ENCODE assay signal across 25 cellular contexts in the genomic region with DNA sequence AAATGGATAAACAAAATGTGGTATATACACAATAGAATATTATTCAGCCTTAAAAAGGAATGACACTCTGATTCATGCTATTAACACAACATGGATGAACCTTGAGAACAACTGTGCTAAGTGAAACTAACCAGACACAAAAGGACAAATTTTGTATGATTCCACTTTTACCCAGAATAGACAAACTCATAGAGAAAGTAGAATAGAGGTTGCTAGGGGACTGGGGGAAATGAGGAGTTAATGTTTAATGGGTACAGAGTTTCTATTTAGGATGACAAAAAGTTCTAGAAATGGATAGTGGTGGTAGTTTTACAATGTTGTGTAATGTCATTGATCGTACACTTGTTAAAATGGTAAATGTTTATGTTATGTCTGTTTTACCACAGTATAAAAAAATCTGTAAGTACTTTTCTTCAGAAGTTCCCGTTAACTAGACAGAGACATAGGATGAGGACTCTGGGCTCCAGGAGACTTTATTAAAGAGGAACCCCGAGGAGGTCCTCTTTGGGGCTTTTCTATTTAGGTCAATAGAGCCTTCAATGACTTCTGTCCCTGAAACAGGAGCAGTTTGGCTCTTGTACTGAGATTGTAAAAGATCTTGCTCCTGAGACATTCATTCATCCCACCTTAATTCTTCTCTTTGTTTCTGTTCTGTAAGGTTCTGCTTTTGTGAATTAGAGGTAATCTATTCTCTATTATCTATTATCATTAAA. TPM values are rescaled to one million over a fixed set of nuclear protein-coding genes. Genes with fewer than 3 reads are reported as not detected.
DNase-seq lines count a peak whose midpoint lies in the region; ATAC-seq and TF ChIP-seq lines count a peak whose summit lies in the region.
"Had no signal": no experiment of that assay in that cellular context is flagged by ENCODE, and none has a peak within 500 bp of the region (broad histone marks: within the 10 kb centered on the region; RNA-seq: fewer than 3 reads in every experiment).

No MANE protein-coding gene starts in this region.

- POLR2A ChIA-PET in activated CD4-positive, alpha-beta T cell treated with anti-CD3 and anti-CD28 coated beads, Interleukin-2, amount 10 ng/mL, durations not matched to agents 7 days and 5 days (lab: Charles Lee), result no interaction called here

- H3K27me3 ChIP-seq in psoas muscle (ENCODE audit: insufficient read depth in 3 of 3, low read length in 2 of 3), result no peaks in the 10 kb centered on the region
- H3K27me3 ChIP-seq: adrenal gland, BLaER1, cardiac muscle cell, gastrocnemius medialis had no signal

- no peak overlapping the region for H3K27ac ChIP-seq in psoas muscle
- H3K27ac ChIP-seq: adrenal gland, BLaER1, cardiac muscle cell, gastrocnemius medialis had no signal

- no peaks in the 10 kb centered on the region for H3K9me3 ChIP-seq in psoas muscle
- H3K9me3 ChIP-seq: adrenal gland, BLaER1, gastrocnemius medialis had no signal

- intact Hi-C loops in psoas muscle (cut with DNase I) (no loop called here), CD14-positive monocyte (cut with micrococcal nuclease) (no loop called here)

- WGBS in psoas muscle, 3 donors, result 88 to 92% (median 90%) methylated on average over 3 of the region's 3 CpGs

- CTCF ChIA-PET in activated CD4-positive, alpha-beta T cell treated with anti-CD3 and anti-CD28 coated beads, Interleukin-2, amount 10 ng/mL, durations not matched to agents 7 days and 5 days (lab: Charles Lee), result interaction anchor here (0.6 kb wide), 1 partner anchor 419 kb away, joined by 4 read pairs; no protein-coding TSS in a partner anchor

- no peaks in the 10 kb centered on the region for H3K9me3 Mint-ChIP-seq in stimulated activated memory B cell treated with anti-CD40 and anti-IgM and Interleukin-4, amounts not matched to agents 10 μg/mL and 1 μg/mL and 100 μg/mL, for 72 hours
- no peaks in the 10 kb centered on the region for H3K9me3 Mint-ChIP-seq in activated CD4-positive, alpha-beta T cell treated with anti-CD3 and anti-CD28 coated beads, Interleukin-2, amount 10 ng/mL, durations not matched to agents 7 days and 5 days
- H3K9me3 Mint-ChIP-seq in CD14-positive monocyte, result no peaks in the 10 kb centered on the region
- H3K9me3 Mint-ChIP-seq: activated B cell treated with CpG ODN at 0.5 μM for 24 hours; activated T-helper 17 cell treated with anti-CD3 and anti-CD28 coated beads, Interleukin-2, amount 50 U/mL, for 72 hours; IgD-negative memory B cell; neural crest cell; type B pancreatic cell had no signal

- ATAC-seq in GM19395 (IDR thresholded peaks at IDR 0.05; ENCODE audit: unreplicated experiment) (peak; percentile 77), HG02642 (IDR thresholded peaks at IDR 0.05; ENCODE audit: poor library complexity, unreplicated experiment) (peak; percentile 58), HG03175 (IDR thresholded peaks at IDR 0.05; ENCODE audit: unreplicated experiment) (peak; percentile 93), psoas muscle (no peak)
- ATAC-seq in stimulated activated memory B cell treated with anti-CD40 and anti-IgM and Interleukin-4, amounts not matched to agents 10 μg/mL and 1 μg/mL and 100 μg/mL, for 72 hours, result peak; percentile 8
- ATAC-seq: activated T-helper 17 cell treated with anti-CD3 and anti-CD28 coated beads, Interleukin-2, amount 50 U/mL, for 72 hours; gastrocnemius medialis; left cardiac atrium had no signal

- peak overlapping the region; percentile 26 for H3K27ac Mint-ChIP-seq in stimulated activated memory B cell treated with anti-CD40 and anti-IgM and Interleukin-4, amounts not matched to agents 10 μg/mL and 1 μg/mL and 100 μg/mL, for 72 hours
- H3K27ac Mint-ChIP-seq in activated CD4-positive, alpha-beta T cell treated with anti-CD3 and anti-CD28 coated beads, Interleukin-2, amount 10 ng/mL, durations not matched to agents 7 days and 5 days, result no peak overlapping the region
- peak overlapping the region in 1 of 7 donors; percentile 3 for H3K27ac Mint-ChIP-seq in CD14-positive monocyte
- H3K27ac Mint-ChIP-seq: activated B cell treated with CpG ODN at 0.5 μM for 24 hours; activated T-helper 17 cell treated with anti-CD3 and anti-CD28 coated beads, Interleukin-2, amount 50 U/mL, for 72 hours; IgD-negative memory B cell; type B pancreatic cell had no signal

- DNase-seq in activated CD4-positive, alpha-beta T cell treated with anti-CD3 and anti-CD28 coated beads, Interleukin-2, amount 10 ng/mL, durations not matched to agents 7 days and 5 days, result no peak
- DNase-seq in psoas muscle (no peak), CD14-positive monocyte (ENCODE audit: low spot score) (no peak), HPDE6-E6E7 (ENCODE audit: extremely low spot score) (no peak)
- DNase-seq: activated B cell treated with CpG ODN at 0.5 μM for 24 hours; activated CD8-positive, alpha-beta memory T cell treated with anti-CD3 and anti-CD28 coated beads for 24 hours; adrenal gland; erythroblast; gastrocnemius medialis; left cardiac atrium; NCI-H1930; retina; SHP77 treated with DMSO at 0.1 percent for 48 hours; stimulated activated naive CD4-positive, alpha-beta T cell had no signal

- H3K27me3 Mint-ChIP-seq in stimulated activated memory B cell treated with anti-CD40 and anti-IgM and Interleukin-4, amounts not matched to agents 10 μg/mL and 1 μg/mL and 100 μg/mL, for 72 hours, result no peaks in the 10 kb centered on the region
- H3K27me3 Mint-ChIP-seq in activated CD4-positive, alpha-beta T cell treated with anti-CD3 and anti-CD28 coated beads, Interleukin-2, amount 10 ng/mL, durations not matched to agents 7 days and 5 days, result no peaks in the 10 kb centered on the region
- no peaks in the 10 kb centered on the region for H3K27me3 Mint-ChIP-seq in CD14-positive monocyte (ENCODE audit: low read depth in 3 of 3)
- H3K27me3 Mint-ChIP-seq: activated B cell treated with CpG ODN at 0.5 μM for 24 hours; activated T-helper 17 cell treated with anti-CD3 and anti-CD28 coated beads, Interleukin-2, amount 50 U/mL, for 72 hours; IgD-negative memory B cell; type B pancreatic cell had no signal

- peaks cover 0 to 27% of the 10 kb centered on the region in 2 donors for H3K36me3 ChIP-seq in psoas muscle (ENCODE audit: insufficient read depth in 1 of 2, low read depth in 1 of 2)

- no peaks in the 10 kb centered on the region for H3K4me1 ChIP-seq in psoas muscle
- H3K4me1 ChIP-seq: adrenal gland, BLaER1, gastrocnemius medialis had no signal

- no peak overlapping the region for H3K4me3 ChIP-seq in psoas muscle
- H3K4me3 ChIP-seq: adrenal gland, BLaER1, cardiac muscle cell, gastrocnemius medialis had no signal

- H3K4me3 Mint-ChIP-seq in stimulated activated memory B cell treated with anti-CD40 and anti-IgM and Interleukin-4, amounts not matched to agents 10 μg/mL and 1 μg/mL and 100 μg/mL, for 72 hours, result no peak overlapping the region
- no peak overlapping the region for H3K4me3 Mint-ChIP-seq in activated CD4-positive, alpha-beta T cell treated with anti-CD3 and anti-CD28 coated beads, Interleukin-2, amount 10 ng/mL, durations not matched to agents 7 days and 5 days
- H3K4me3 Mint-ChIP-seq in CD14-positive monocyte, result no peak overlapping the region
- H3K4me3 Mint-ChIP-seq: activated B cell treated with CpG ODN at 0.5 μM for 24 hours; activated T-helper 17 cell treated with anti-CD3 and anti-CD28 coated beads, Interleukin-2, amount 50 U/mL, for 72 hours; IgD-negative memory B cell; neural crest cell; type B pancreatic cell had no signal

- no peak for TF ChIP-seq CTCF in psoas muscle (IDR thresholded peaks at IDR 0.05)
- TF ChIP-seq CTCF in CD14-positive monocyte (IDR thresholded peaks at IDR 0.05), result no peak

- H3K36me3 Mint-ChIP-seq in stimulated activated memory B cell treated with anti-CD40 and anti-IgM and Interleukin-4, amounts not matched to agents 10 μg/mL and 1 μg/mL and 100 μg/mL, for 72 hours, result peaks cover 46% of the 10 kb centered on the region
- H3K36me3 Mint-ChIP-seq in activated CD4-positive, alpha-beta T cell treated with anti-CD3 and anti-CD28 coated beads, Interleukin-2, amount 10 ng/mL, durations not matched to agents 7 days and 5 days (ENCODE audit: low read depth), result peaks cover 4% of the 10 kb centered on the region
- H3K36me3 Mint-ChIP-seq in CD14-positive monocyte, result peaks cover 38 to 42% of the 10 kb centered on the region in 2 donors

- peaks cover 17% of the 10 kb centered on the region for H3K4me1 Mint-ChIP-seq in stimulated activated memory B cell treated with anti-CD40 and anti-IgM and Interleukin-4, amounts not matched to agents 10 μg/mL and 1 μg/mL and 100 μg/mL, for 72 hours
- H3K4me1 Mint-ChIP-seq in activated CD4-positive, alpha-beta T cell treated with anti-CD3 and anti-CD28 coated beads, Interleukin-2, amount 10 ng/mL, durations not matched to agents 7 days and 5 days, result no peaks in the 10 kb centered on the region
- peaks cover 10% of the 10 kb centered on the region for H3K4me1 Mint-ChIP-seq in CD14-positive monocyte

RNA-seq across cellular contexts. Expression of a gene that starts 24.5 kb away (rescaled TPM):
- 1 to 10 TPM; 4.1 to 5.0 TPM for total RNA-seq in activated CD4-positive, alpha-beta T cell treated with anti-CD3 and anti-CD28 coated beads, Interleukin-2, amount 10 ng/mL, durations not matched to agents 7 days and 5 days
- total RNA-seq in psoas muscle, result 1 to 10 TPM; 2.0 to 7.2 (median 5.1) TPM
- 1 to 10 TPM; 1.7 to 5.7 (median 2.5) TPM for polyA plus RNA-seq in psoas muscle
- polyA plus RNA-seq in CD14-positive monocyte, result 10 to 100 TPM in 1 of 2 donors, 1 to 10 TPM in 1; 9.0 to 11.6 TPM

RNA-seq across cellular contexts. Expression of a gene that starts 43.9 kb away (rescaled TPM):
- 10 to 100 TPM; 12.7 to 15.4 TPM for total RNA-seq in activated CD4-positive, alpha-beta T cell treated with anti-CD3 and anti-CD28 coated beads, Interleukin-2, amount 10 ng/mL, durations not matched to agents 7 days and 5 days
- 10 to 100 TPM; 24.9 to 35.0 (median 30.0) TPM for total RNA-seq in psoas muscle
- polyA plus RNA-seq in psoas muscle, result 10 to 100 TPM; 17.3 to 36.6 (median 23.2) TPM
- 1 to 10 TPM; 3.5 to 8.8 TPM for polyA plus RNA-seq in CD14-positive monocyte

RNA-seq across cellular contexts. Expression of a gene that starts 44.2 kb away (rescaled TPM):
- total RNA-seq in activated CD4-positive, alpha-beta T cell treated with anti-CD3 and anti-CD28 coated beads, Interleukin-2, amount 10 ng/mL, durations not matched to agents 7 days and 5 days, result 1 to 10 TPM; 6.2 to 7.0 TPM
- 10 to 100 TPM; 12.0 to 17.9 (median 15.8) TPM for total RNA-seq in psoas muscle
- polyA plus RNA-seq in psoas muscle, result 10 to 100 TPM; 10.9 to 37.0 (median 12.5) TPM
- 10 to 100 TPM; 10.5 to 17.3 TPM for polyA plus RNA-seq in CD14-positive monocyte

RNA-seq across cellular contexts. Expression of a gene that starts 51.3 kb away (rescaled TPM):
- not detected for total RNA-seq in activated CD4-positive, alpha-beta T cell treated with anti-CD3 and anti-CD28 coated beads, Interleukin-2, amount 10 ng/mL, durations not matched to agents 7 days and 5 days
- 1 to 10 TPM in 2 of 4 donors, under 1 TPM in 2; 0.57 to 1.4 (median 1.1) TPM for total RNA-seq in psoas muscle
- polyA plus RNA-seq in psoas muscle (under 1 TPM; 0.18 to 0.73 (median 0.32) TPM), CD14-positive monocyte (not detected)
- total RNA-seq: activated T-helper 17 cell treated with anti-CD3 and anti-CD28 coated beads, Interleukin-2, amount 50 U/mL, for 72 hours; NCI-H460; neural crest cell had no signal

Comparison
In these comparisons a context has a peak if more than half of its experiments do, and no peak if none do; other contexts are left out.
1. ATAC-seq: peak in GM19395 (single experiment), HG02642 (single experiment), HG03175 (single experiment) and stimulated activated memory B cell treated with anti-CD40 and anti-IgM and Interleukin-4, amounts not matched to agents 10 μg/mL and 1 μg/mL and 100 μg/mL, for 72 hours (single experiment); none in psoas muscle (0 of 4).